Comparison of ENCODE assay signal across 10 cellular contexts in the genomic region with DNA sequence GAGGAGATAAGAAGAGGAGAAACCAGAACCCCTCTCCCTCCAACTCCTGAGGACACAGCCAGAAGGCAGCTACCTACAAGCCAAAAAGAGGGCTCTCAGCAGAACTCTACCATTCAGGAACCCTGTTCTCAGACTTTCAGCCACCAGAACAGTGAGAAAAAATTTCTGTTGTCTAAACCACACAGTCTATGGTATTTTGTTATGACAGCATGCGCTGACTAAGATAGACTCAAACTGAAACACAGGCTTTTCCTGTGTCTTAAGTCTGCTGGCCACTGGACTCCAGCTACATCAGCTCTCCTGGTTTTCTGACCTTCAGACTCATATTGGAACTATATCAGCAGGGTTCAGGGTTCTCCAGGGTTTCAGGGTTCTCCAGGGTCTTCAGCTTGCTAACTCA.
DNase-seq lines count a peak whose midpoint lies in the region; ATAC-seq and TF ChIP-seq lines count a peak whose summit lies in the region.
"Had no signal": no experiment of that assay in that cellular context is flagged by ENCODE, and none has a peak within 500 bp of the region (broad histone marks: within the 10 kb centered on the region; RNA-seq: fewer than 3 reads in every experiment).

No MANE protein-coding gene starts in this region.

- H4K5ac ChIP-seq in mesendoderm (ENCODE audit: low read length): no peak overlapping the region

- H3K4me3 ChIP-seq in mesendoderm (ENCODE audit: low read length): no peak overlapping the region
- H3K4me3 ChIP-seq in SK-N-SH (ENCODE audit: low read depth in 2 of 2, low read length in 1 of 2): no peak overlapping the region
- H3K4me3 ChIP-seq: psoas muscle had no signal

- H3K27me3 ChIP-seq in mesendoderm (ENCODE audit: insufficient read depth, low read length, poor library complexity): no peaks in the 10 kb centered on the region
- H3K27me3 ChIP-seq in SK-N-SH (ENCODE audit: insufficient read depth): no peaks in the 10 kb centered on the region

- H2BK15ac ChIP-seq in mesendoderm (replicated peaks; ENCODE audit: low read depth): no peak overlapping the region

- H2BK120ac ChIP-seq in mesendoderm (ENCODE audit: low read depth, low read length): no peak overlapping the region

- no peaks in the 10 kb centered on the region for H3K79me2 ChIP-seq in mesendoderm (ENCODE audit: control insufficient read depth, insufficient read depth, low read length)
- no peaks in the 10 kb centered on the region for H3K79me2 ChIP-seq in SK-N-SH (ENCODE audit: insufficient read depth)

- no peak overlapping the region for H2AFZ ChIP-seq in SK-N-SH (ENCODE audit: low read depth)

- TF ChIP-seq CTCF in SK-N-SH (IDR thresholded peaks at IDR 0.05) (no peak), RWPE1 (conservative IDR thresholded peaks at IDR 0.05; ENCODE audit: low read depth) (no peak)

- H3K9me2 ChIP-seq in SK-N-SH: no peaks in the 10 kb centered on the region

- H3K9ac ChIP-seq in mesendoderm (ENCODE audit: low read length) (no peak overlapping the region), SK-N-SH (no peak overlapping the region)

- DNase-seq in mesendoderm (no peak), SK-N-SH (no peak), NCI-H2107 (lab: John Stamatoyannopoulos, UW) (no peak), RWPE1 (ENCODE audit: low spot score) (no peak), T-helper 9 cell (no peak)
- DNase-seq: immature natural killer cell, psoas muscle had no signal

- TF ChIP-seq RAD21 in SK-N-SH (IDR thresholded peaks at IDR 0.05; ENCODE audit: low read length): no peak

- ATAC-seq in GM18868 (IDR thresholded peaks at IDR 0.05; ENCODE audit: unreplicated experiment) (peak; percentile 62), GM21717 (IDR thresholded peaks at IDR 0.05; ENCODE audit: unreplicated experiment) (peak; percentile 77), HG03457 (IDR thresholded peaks at IDR 0.05; ENCODE audit: unreplicated experiment) (peak; percentile 78)
- ATAC-seq: psoas muscle had no signal

- POLR2A ChIA-PET in SK-N-SH (lab: Yijun Ruan, JAX): no interaction called here
- POLR2A ChIA-PET in RWPE1 (lab: Yijun Ruan, JAX; ENCODE audit: low non-redundant PET): no interaction called here

- no peaks in the 10 kb centered on the region for H3K79me1 ChIP-seq in mesendoderm (ENCODE audit: low read length)

- no CpG with 5 or more reads among the region's 1 CpG for WGBS in mesendoderm (ENCODE audit: extremely low coverage, insufficient coverage, low lambda C conversion rate)
- WGBS in SK-N-SH (ENCODE audit: low lambda C conversion rate): 100% methylated on average over 1 of the region's 1 CpG

- H3K36me3 ChIP-seq in mesendoderm (ENCODE audit: control insufficient read depth, insufficient read depth, low read length) (no peaks in the 10 kb centered on the region), SK-N-SH (replicated peaks in 1 of 2; ENCODE audit: control insufficient read depth in 1 of 2, insufficient read depth in 2 of 2, low read length in 1 of 2) (no peaks in the 10 kb centered on the region)

- no peak overlapping the region for H3K23ac ChIP-seq in mesendoderm (ENCODE audit: low read length)

- no peak overlapping the region for H3K27ac ChIP-seq in mesendoderm (ENCODE audit: low read depth, low read length)
- no peak overlapping the region for H3K27ac ChIP-seq in SK-N-SH (ENCODE audit: low read depth in 2 of 2, low read length in 1 of 2)
- no peak overlapping the region for H3K27ac ChIP-seq in RWPE1
- H3K27ac ChIP-seq: psoas muscle had no signal

- peak overlapping the region; percentile 51 for H3K18ac ChIP-seq in mesendoderm (ENCODE audit: low read length)

- H3K56ac ChIP-seq in mesendoderm (ENCODE audit: low read length): no peak overlapping the region

- no peak overlapping the region for H2AK5ac ChIP-seq in mesendoderm (ENCODE audit: low read length)

- CTCF ChIA-PET in SK-N-SH (lab: Yijun Ruan, JAX) (no interaction called here), RWPE1 (lab: Yijun Ruan, JAX) (no interaction called here)

- H3K4me2 ChIP-seq in mesendoderm (ENCODE audit: low read length) (no peak overlapping the region), SK-N-SH (no peak overlapping the region)

- no peak overlapping the region for H2BK5ac ChIP-seq in mesendoderm (ENCODE audit: low read length)

- H3K4ac ChIP-seq in mesendoderm (ENCODE audit: low read depth, low read length): no peak overlapping the region

- no peaks in the 10 kb centered on the region; the same call in 1 of the 2 replicates for H3K9me3 ChIP-seq in SK-N-SH
- H3K9me3 ChIP-seq: psoas muscle had no signal

- H4K20me1 ChIP-seq in SK-N-SH (ENCODE audit: insufficient read depth): no peaks in the 10 kb centered on the region

- no peak overlapping the region for H4K8ac ChIP-seq in mesendoderm (ENCODE audit: low read depth, low read length)

- H3K4me1 ChIP-seq in mesendoderm (ENCODE audit: control insufficient read depth, low read depth, low read length): no peaks in the 10 kb centered on the region
- peaks cover 0 to 12% of the 10 kb centered on the region in 2 experiments; a peak in 2 of 4 replicates for H3K4me1 ChIP-seq in SK-N-SH (ENCODE audit: control insufficient read depth in 1 of 2, insufficient read depth in 2 of 2, low read depth in 1 of 2, low read length in 1 of 2)

- H3F3A ChIP-seq in SK-N-SH (replicated peaks; ENCODE audit: insufficient read depth): peaks cover 8% of the 10 kb centered on the region

- no peak for TF ChIP-seq EP300 in SK-N-SH (IDR thresholded peaks at IDR 0.05; ENCODE audit: borderline replicate concordance in 1 of 2, low read depth in 1 of 2, low read length in 1 of 2)

TF ChIP-seq in SK-N-SH, 30 proteins besides CTCF, POLR2A, EP300 and RAD21:
- TF ChIP-seq, protein P1, sequence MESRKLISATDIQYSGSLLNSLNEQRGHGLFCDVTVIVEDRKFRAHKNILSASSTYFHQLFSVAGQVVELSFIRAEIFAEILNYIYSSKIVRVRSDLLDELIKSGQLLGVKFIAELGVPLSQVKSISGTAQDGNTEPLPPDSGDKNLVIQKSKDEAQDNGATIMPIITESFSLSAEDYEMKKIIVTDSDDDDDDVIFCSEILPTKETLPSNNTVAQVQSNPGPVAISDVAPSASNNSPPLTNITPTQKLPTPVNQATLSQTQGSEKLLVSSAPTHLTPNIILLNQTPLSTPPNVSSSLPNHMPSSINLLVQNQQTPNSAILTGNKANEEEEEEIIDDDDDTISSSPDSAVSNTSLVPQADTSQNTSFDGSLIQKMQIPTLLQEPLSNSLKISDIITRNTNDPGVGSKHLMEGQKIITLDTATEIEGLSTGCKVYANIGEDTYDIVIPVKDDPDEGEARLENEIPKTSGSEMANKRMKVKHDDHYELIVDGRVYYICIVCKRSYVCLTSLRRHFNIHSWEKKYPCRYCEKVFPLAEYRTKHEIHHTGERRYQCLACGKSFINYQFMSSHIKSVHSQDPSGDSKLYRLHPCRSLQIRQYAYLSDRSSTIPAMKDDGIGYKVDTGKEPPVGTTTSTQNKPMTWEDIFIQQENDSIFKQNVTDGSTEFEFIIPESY (IDR thresholded peaks at IDR 0.05; ENCODE audit: borderline replicate concordance, low read depth): no peak
- no peak for TF ChIP-seq RFX5 (IDR thresholded peaks at IDR 0.05; ENCODE audit: low read length)
- TF ChIP-seq MEF2A (IDR thresholded peaks at IDR 0.05; ENCODE audit: borderline replicate concordance, low read depth): no peak
- TF ChIP-seq CHD2 (IDR thresholded peaks at IDR 0.05; ENCODE audit: low read length, partially characterized antibody): no peak
- TF ChIP-seq MXI1 (IDR thresholded peaks at IDR 0.05; ENCODE audit: low read depth, low read length): no peak
- no peak for TF ChIP-seq FOXM1 (IDR thresholded peaks at IDR 0.05; ENCODE audit: low read depth)
- no peak for TF ChIP-seq SMC3 (IDR thresholded peaks at IDR 0.05; ENCODE audit: low read depth, low read length)
- no peak for TF ChIP-seq NRF1 (IDR thresholded peaks at IDR 0.05; ENCODE audit: low read depth, low read length)
- no peak for TF ChIP-seq NFIC (IDR thresholded peaks at IDR 0.05; ENCODE audit: borderline replicate concordance)
- TF ChIP-seq EZH2phosphoT487 (IDR thresholded peaks at IDR 0.05; ENCODE audit: borderline replicate concordance, low read depth): no peak
- no peak for TF ChIP-seq TAF1 (IDR thresholded peaks at IDR 0.05; ENCODE audit: borderline replicate concordance, low read depth, low read length)
- TF ChIP-seq RCOR1 (IDR thresholded peaks at IDR 0.05; ENCODE audit: low read length): no peak
- TF ChIP-seq, protein P2, sequence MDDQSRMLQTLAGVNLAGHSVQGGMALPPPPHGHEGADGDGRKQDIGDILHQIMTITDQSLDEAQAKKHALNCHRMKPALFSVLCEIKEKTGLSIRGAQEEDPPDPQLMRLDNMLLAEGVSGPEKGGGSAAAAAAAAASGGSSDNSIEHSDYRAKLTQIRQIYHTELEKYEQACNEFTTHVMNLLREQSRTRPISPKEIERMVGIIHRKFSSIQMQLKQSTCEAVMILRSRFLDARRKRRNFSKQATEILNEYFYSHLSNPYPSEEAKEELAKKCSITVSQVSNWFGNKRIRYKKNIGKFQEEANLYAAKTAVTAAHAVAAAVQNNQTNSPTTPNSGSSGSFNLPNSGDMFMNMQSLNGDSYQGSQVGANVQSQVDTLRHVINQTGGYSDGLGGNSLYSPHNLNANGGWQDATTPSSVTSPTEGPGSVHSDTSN (IDR thresholded peaks at IDR 0.05): no peak
